In the genomic region with DNA sequence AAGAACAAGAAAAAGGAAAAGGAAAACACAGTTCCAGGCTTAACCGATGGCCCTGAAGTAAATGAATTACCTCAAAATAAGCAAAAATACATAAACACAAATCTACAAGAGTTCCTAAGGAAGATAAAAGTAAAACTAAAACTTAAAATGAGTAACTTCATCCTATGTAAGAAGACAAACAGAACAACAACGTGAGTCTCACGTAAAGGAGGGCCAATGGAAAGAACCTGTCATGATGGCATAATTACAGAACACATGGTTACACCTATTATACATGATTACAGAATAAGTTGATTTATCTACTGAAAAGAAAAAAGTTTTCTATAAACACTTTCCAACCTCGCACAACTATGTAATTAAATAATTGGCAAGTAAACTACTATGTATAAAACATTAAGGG, we compare ENCODE assay signal across 23 cellular contexts. TPM values are rescaled to one million over a fixed set of nuclear protein-coding genes. Genes with fewer than 3 reads are reported as not detected.
DNase-seq lines count a peak whose midpoint lies in the region; ATAC-seq and TF ChIP-seq lines count a peak whose summit lies in the region.
"Had no signal": no experiment of that assay in that cellular context is flagged by ENCODE, and none has a peak within 500 bp of the region (broad histone marks: within the 10 kb centered on the region; RNA-seq: fewer than 3 reads in every experiment).

No MANE protein-coding gene starts in this region.

- no peak overlapping the region for H3K27ac ChIP-seq in right lobe of liver
- H3K27ac ChIP-seq: GM23248 had no signal

- no peaks in the 10 kb centered on the region for H3K36me3 ChIP-seq in right lobe of liver

- H3K27ac Mint-ChIP-seq in activated T-cell treated with anti-CD3 and anti-CD28 coated beads, Interleukin-2, amount 50 U/mL, for 24 hours, result peak overlapping the region; percentile 47
- H3K27ac Mint-ChIP-seq in T-helper 17 cell (peak overlapping the region; percentile 88), memory B cell (peak overlapping the region; percentile 64), glutamatergic neuron (ENCODE audit: unreplicated experiment) (no peak overlapping the region)
- peak overlapping the region; percentile 79 for H3K27ac Mint-ChIP-seq in activated T-helper 17 cell treated with anti-CD3 and anti-CD28 coated beads, Interleukin-2, amount 50 U/mL, for 72 hours
- H3K27ac Mint-ChIP-seq: IgD-negative memory B cell had no signal

- no peaks in the 10 kb centered on the region for H3K4me1 ChIP-seq in right lobe of liver

- intact Hi-C loops in right lobe of liver (cut with DNase I), result no loop called here

- H3K4me3 Mint-ChIP-seq in activated T-cell treated with anti-CD3 and anti-CD28 coated beads, Interleukin-2, amount 50 U/mL, for 24 hours, result no peak overlapping the region
- no peak overlapping the region for H3K4me3 Mint-ChIP-seq in T-helper 17 cell
- H3K4me3 Mint-ChIP-seq in activated T-helper 17 cell treated with anti-CD3 and anti-CD28 coated beads, Interleukin-2, amount 50 U/mL, for 72 hours, result peak overlapping the region; percentile 52
- no peak overlapping the region for H3K4me3 Mint-ChIP-seq in memory B cell
- no peak overlapping the region for H3K4me3 Mint-ChIP-seq in glutamatergic neuron (ENCODE audit: unreplicated experiment)
- H3K4me3 Mint-ChIP-seq: CD4-positive, alpha-beta memory T cell had no signal

- no peak for TF ChIP-seq POLR2A in right lobe of liver (IDR thresholded peaks at IDR 0.05)

- DNase-seq in activated T-cell treated with anti-CD3 and anti-CD28 coated beads, Interleukin-2, amount 50 U/mL, for 24 hours, result no peak
- DNase-seq in activated T-cell treated with anti-CD3 and anti-CD28 coated beads, Interleukin-2, amount 50 U/mL, for 1 hour, result no peak
- DNase-seq in T-helper 17 cell (no peak), memory B cell (ENCODE audit: low spot score in 2 of 2) (no peak), SHP77 treated with DMSO at 0.1 percent for 48 hours (lab: John Stamatoyannopoulos, UW) (no peak), glutamatergic neuron (no peak), right lobe of liver (no peak)
- DNase-seq: Calu3; CD4-positive, alpha-beta memory T cell; DMS53; EL; GM23248; HCEC 1CT; Karpas-422; NCI-H1417 treated with DMSO at 0.1 percent for 48 hours; NCI-H187 treated with DMSO at 0.1 percent for 48 hours; NCI-H226; NCI-H524; PC-3; RPMI8226 had no signal

- WGBS in right lobe of liver (ENCODE audit: insufficient coverage, low coverage, low lambda C conversion rate, missing lambda C conversion rate), result 91% methylated on average over 4 of the region's 4 CpGs

- ATAC-seq in T-helper 17 cell (no peak), memory B cell (ENCODE audit: low read depth) (no peak), right lobe of liver (no peak)
- ATAC-seq in activated T-helper 17 cell treated with anti-CD3 and anti-CD28 coated beads, Interleukin-2, amount 50 U/mL, for 72 hours (replicated peaks), result peak; percentile 73
- ATAC-seq: GM12878, PC-3 had no signal

- TF ChIP-seq CTCF in glutamatergic neuron (IDR thresholded peaks at IDR 0.05; ENCODE audit: partially characterized antibody, unreplicated experiment), result no peak
- no peak for TF ChIP-seq CTCF in right lobe of liver (IDR thresholded peaks at IDR 0.05)

- H3K9me3 Mint-ChIP-seq in activated T-cell treated with anti-CD3 and anti-CD28 coated beads, Interleukin-2, amount 50 U/mL, for 24 hours, result peaks cover 10% of the 10 kb centered on the region
- no peaks in the 10 kb centered on the region for H3K9me3 Mint-ChIP-seq in activated T-helper 17 cell treated with anti-CD3 and anti-CD28 coated beads, Interleukin-2, amount 50 U/mL, for 72 hours
- H3K9me3 Mint-ChIP-seq in memory B cell, result no peaks in the 10 kb centered on the region
- no peaks in the 10 kb centered on the region for H3K9me3 Mint-ChIP-seq in glutamatergic neuron (ENCODE audit: unreplicated experiment)
- H3K9me3 Mint-ChIP-seq: IgD-negative memory B cell had no signal

- peaks cover 62% of the 10 kb centered on the region for H3K4me1 Mint-ChIP-seq in activated T-cell treated with anti-CD3 and anti-CD28 coated beads, Interleukin-2, amount 50 U/mL, for 24 hours (ENCODE audit: low read depth)
- peaks cover 25% of the 10 kb centered on the region for H3K4me1 Mint-ChIP-seq in T-helper 17 cell
- peaks cover 15% of the 10 kb centered on the region for H3K4me1 Mint-ChIP-seq in activated T-helper 17 cell treated with anti-CD3 and anti-CD28 coated beads, Interleukin-2, amount 50 U/mL, for 72 hours
- peaks cover 16% of the 10 kb centered on the region for H3K4me1 Mint-ChIP-seq in memory B cell
- peaks cover 4% of the 10 kb centered on the region for H3K4me1 Mint-ChIP-seq in glutamatergic neuron (ENCODE audit: low read depth, unreplicated experiment)

- H3K27me3 ChIP-seq in right lobe of liver, result no peaks in the 10 kb centered on the region

- H3K9me3 ChIP-seq in T-helper 17 cell (ENCODE audit: control insufficient read depth, low read length, poor library complexity, severe bottlenecking), result no peaks in the 10 kb centered on the region
- no peaks in the 10 kb centered on the region for H3K9me3 ChIP-seq in right lobe of liver

- no peaks in the 10 kb centered on the region for H3K27me3 Mint-ChIP-seq in activated T-cell treated with anti-CD3 and anti-CD28 coated beads, Interleukin-2, amount 50 U/mL, for 24 hours
- H3K27me3 Mint-ChIP-seq in T-helper 17 cell (no peaks in the 10 kb centered on the region), memory B cell (no peaks in the 10 kb centered on the region), glutamatergic neuron (ENCODE audit: unreplicated experiment) (no peaks in the 10 kb centered on the region)
- no peaks in the 10 kb centered on the region for H3K27me3 Mint-ChIP-seq in activated T-helper 17 cell treated with anti-CD3 and anti-CD28 coated beads, Interleukin-2, amount 50 U/mL, for 72 hours
- H3K27me3 Mint-ChIP-seq: CD4-positive, alpha-beta memory T cell; IgD-negative memory B cell had no signal

- no peak overlapping the region for H3K4me3 ChIP-seq in right lobe of liver
- H3K4me3 ChIP-seq: GM12878, GM23248 had no signal

- H3K36me3 Mint-ChIP-seq in activated T-cell treated with anti-CD3 and anti-CD28 coated beads, Interleukin-2, amount 50 U/mL, for 24 hours (ENCODE audit: low read depth), result peaks cover 56% of the 10 kb centered on the region
- H3K36me3 Mint-ChIP-seq in T-helper 17 cell (ENCODE audit: low read depth) (peaks cover 7% of the 10 kb centered on the region), memory B cell (peaks cover 17% of the 10 kb centered on the region), glutamatergic neuron (ENCODE audit: unreplicated experiment) (peaks cover 5% of the 10 kb centered on the region)
- peaks cover 26% of the 10 kb centered on the region for H3K36me3 Mint-ChIP-seq in activated T-helper 17 cell treated with anti-CD3 and anti-CD28 coated beads, Interleukin-2, amount 50 U/mL, for 72 hours (ENCODE audit: low read depth)

RNA-seq across cellular contexts. Expression of a gene that starts 42.1 kb away (rescaled TPM):
- total RNA-seq in T-helper 17 cell (100 to 1,000 TPM; 137 to 142 TPM), glutamatergic neuron (ENCODE audit: unreplicated experiment) (140 TPM), right lobe of liver (10 to 100 TPM; 24.1 to 78.1 (median 43.3) TPM)
- 10 to 100 TPM; 85.3 to 93.0 TPM for total RNA-seq in activated T-helper 17 cell treated with anti-CD3 and anti-CD28 coated beads, Interleukin-2, amount 50 U/mL, for 72 hours
